In genomic region chr2:188291617-188292445, GRCh38 we compare ENCODE assay signal across 8 cellular contexts. TPM values are rescaled to one million over a fixed set of nuclear protein-coding genes. Genes with fewer than 3 reads are reported as not detected.
DNase-seq lines count a peak whose midpoint lies in the region; ATAC-seq, FAIRE-seq and TF ChIP-seq lines count a peak whose summit lies in the region.

GULP1 (plus strand) TSS chr2:188291874; CDS start chr2:188477703, 185,829 bp downstream.

- intact Hi-C loops in left cardiac atrium (cut with DNase I), result loop anchor here in 1 of 2 donors (5.0 kb wide), 1 partner anchor 75 kb away; no protein-coding TSS in a partner anchor

- ATAC-seq in left cardiac atrium, result peak; percentile 86 to 88
- ATAC-seq in GM21367 (IDR thresholded peaks at IDR 0.05; ENCODE audit: unreplicated experiment), result no peak
- ATAC-seq in GM18861 (IDR thresholded peaks at IDR 0.05; ENCODE audit: unreplicated experiment), result no peak

- no peak for TF ChIP-seq POLR2A in GM12891 (IDR thresholded peaks at IDR 0.05; ENCODE audit: low read depth, low read length)

- no peak for FAIRE-seq in GM12891 (lab: Jason Lieb, UNC)

- DNase-seq in 8988T, result peak; percentile 33
- peak; percentile 5 for DNase-seq in GM12891 (ENCODE audit: insufficient read length, low spot score)
- peak; percentile 71 for DNase-seq in NCI-H510A treated with DMSO at 0.1 percent for 48 hours (lab: John Stamatoyannopoulos, UW)
- DNase-seq in left cardiac atrium, result peak; percentile 83
- DNase-seq in pons (ENCODE audit: low spot score), result peak; percentile 35

- H3K27ac ChIP-seq in angular gyrus (ENCODE audit: low read depth, low read length), result peak within 1 kb of the TSS; percentile 66

TF ChIP-seq in GM12891, 5 proteins besides CTCF, POLR2A, EP300 and RAD21:
- TF ChIP-seq PAX5 (IDR thresholded peaks at IDR 0.05; ENCODE audit: insufficient read depth, low read length, severe bottlenecking) (no peak), TAF1 (IDR thresholded peaks at IDR 0.05; ENCODE audit: low read depth, low read length) (no peak), POU2F2 (IDR thresholded peaks at IDR 0.05; ENCODE audit: low read depth, low read length) (no peak), POLR2AphosphoS5 (IDR thresholded peaks at IDR 0.05; ENCODE audit: low read depth, low read length) (no peak), SPI1 (IDR thresholded peaks at IDR 0.05; ENCODE audit: low read depth, low read length) (no peak)

RNA-seq across cellular contexts. Expression of gene GULP1, which starts in this region (rescaled TPM):
- not detected for polyA plus RNA-seq in GM12891 (2012; ENCODE audit: low read depth, missing spikeins)
- total RNA-seq in left cardiac atrium, result 10 to 100 TPM; 10.8 to 17.4 TPM

Comparison
In these comparisons a context has a peak if more than half of its experiments do, and no peak if none do; other contexts are left out.
1. DNase-seq: peak in every context shown above with its lines; median percentile 83 in left cardiac atrium; 71 in NCI-H510A treated with DMSO at 0.1 percent for 48 hours; 35 in pons; 33 in 8988T; 5 in GM12891.
2. ATAC-seq: peak in left cardiac atrium (2 of 2); none in GM21367 (single experiment) and GM18861 (single experiment).